8 cellular contexts compared by ENCODE assay signal in genomic region chr4:56958111-56958517, GRCh38. TPM values are rescaled to one million over a fixed set of nuclear protein-coding genes. Genes with fewer than 3 reads are reported as not detected.
DNase-seq lines count a peak whose midpoint lies in the region; TF ChIP-seq lines count a peak whose summit lies in the region.

No MANE protein-coding gene starts in this region.

- H3K9me3 ChIP-seq in SJSA1 (replicated peaks) (no peaks in the 10 kb centered on the region), prostate gland (no peaks in the 10 kb centered on the region)
- no peaks in the 10 kb centered on the region for H3K9me3 ChIP-seq in CD8-positive, alpha-beta memory T cell (ENCODE audit: low read length)

- no peak overlapping the region for H3K27ac ChIP-seq in SJSA1
- peak overlapping the region in 1 of 2 donors; percentile 56 for H3K27ac ChIP-seq in prostate gland
- H3K27ac ChIP-seq in CD8-positive, alpha-beta memory T cell (ENCODE audit: low read depth, low read length) = no peak overlapping the region

- no peak for TF ChIP-seq POLR2A in prostate gland (IDR thresholded peaks at IDR 0.05)

- no peak overlapping the region for H3K4me3 Mint-ChIP-seq in CD8-positive, alpha-beta memory T cell

- DNase-seq in Kasumi-1 (lab: John Stamatoyannopoulos, UW) = peak; percentile 96 to 97
- DNase-seq in SJSA1 (ENCODE audit: low read depth in 1 of 2, low spot score in 2 of 2) = peak; percentile 37 to 71
- DNase-seq in glomerular visceral epithelial cell (ENCODE audit: extremely low spot score) = peak; percentile 71
- peak; percentile 72 for DNase-seq in prostate gland (ENCODE audit: low spot score)
- no peak for DNase-seq in GM19238 (ENCODE audit: insufficient read length, low spot score)
- no peak for DNase-seq in HT-29 (ENCODE audit: low spot score)
- no peak for DNase-seq in activated naive CD4-positive, alpha-beta T cell treated with anti-CD3 and anti-CD28 coated beads, Interleukin-2, amount 50 U/mL, for 16 hours
- no peak for DNase-seq in CD8-positive, alpha-beta memory T cell

- H3K4me1 ChIP-seq in SJSA1 (replicated peaks) (peaks cover 11% of the 10 kb centered on the region), prostate gland (replicated peaks) (no peaks in the 10 kb centered on the region)
- H3K4me1 ChIP-seq in CD8-positive, alpha-beta memory T cell (ENCODE audit: insufficient read depth, low read length) = no peaks in the 10 kb centered on the region

- peaks cover 0 to 13% (median 6%) of the 10 kb centered on the region in 3 donors for H3K36me3 Mint-ChIP-seq in CD8-positive, alpha-beta memory T cell

- 8% methylated on average over 7 of the region's 7 CpGs for WGBS in prostate gland

- TF ChIP-seq CTCF in prostate gland (IDR thresholded peaks at IDR 0.05) = no peak

- no peaks in the 10 kb centered on the region for H3K9me3 Mint-ChIP-seq in CD8-positive, alpha-beta memory T cell

- no peaks in the 10 kb centered on the region for H3K4me1 Mint-ChIP-seq in CD8-positive, alpha-beta memory T cell

- POLR2A ChIA-PET in CD8-positive, alpha-beta memory T cell (lab: Charles Lee) = interaction anchor here (0.5 kb wide), 1 partner anchor 22 kb away, joined by 6 read pairs; no protein-coding TSS in a partner anchor

- peak overlapping the region in 1 of 8 donors; percentile 47 for H3K27ac Mint-ChIP-seq in CD8-positive, alpha-beta memory T cell

- H3K27me3 ChIP-seq in SJSA1 (replicated peaks) (no peaks in the 10 kb centered on the region), prostate gland (replicated peaks; ENCODE audit: insufficient read depth) (no peaks in the 10 kb centered on the region)
- no peaks in the 10 kb centered on the region for H3K27me3 ChIP-seq in CD8-positive, alpha-beta memory T cell (ENCODE audit: insufficient read depth, low read length, poor library complexity, severe bottlenecking)

- no peak overlapping the region for H3K4me3 ChIP-seq in SJSA1
- H3K4me3 ChIP-seq in prostate gland = no peak overlapping the region
- no peak overlapping the region for H3K4me3 ChIP-seq in CD8-positive, alpha-beta memory T cell (ENCODE audit: low read length)

- CTCF ChIA-PET in CD8-positive, alpha-beta memory T cell (lab: Charles Lee) = no interaction called here

- H3K36me3 ChIP-seq in SJSA1 (peaks cover 12% of the 10 kb centered on the region), prostate gland (no peaks in the 10 kb centered on the region)
- H3K36me3 ChIP-seq in CD8-positive, alpha-beta memory T cell (ENCODE audit: insufficient read depth, low read length) = peaks cover 8% of the 10 kb centered on the region

- no peaks in the 10 kb centered on the region for H3K27me3 Mint-ChIP-seq in CD8-positive, alpha-beta memory T cell

- intact Hi-C loops in prostate gland (cut with DNase I) = no loop called here

RNA-seq across cellular contexts. Expression of gene NOA1, which starts 19.3 kb away (rescaled TPM):
- 11.6 and 13.1 TPM in 2 replicates for total RNA-seq in SJSA1 (2014; rRNA removed; shearing (Covaris generic))
- 10 to 100 TPM; 29.2 to 31.9 TPM for total RNA-seq in prostate gland
- 43.4 and 58.0 TPM in 2 replicates for total RNA-seq in HT-29 (2014; rRNA removed; shearing (Covaris generic))
- total RNA-seq in CD8-positive, alpha-beta memory T cell = 10 to 100 TPM; 22.0 TPM
- polyA plus RNA-seq in CD8-positive, alpha-beta memory T cell = 20.7 TPM

RNA-seq across cellular contexts. Expression of gene POLR2B, which starts 20.6 kb away (rescaled TPM):
- total RNA-seq in SJSA1 (2014; rRNA removed; shearing (Covaris generic)) = 173 and 187 TPM in 2 replicates
- 10 to 100 TPM; 74.0 to 76.1 TPM for total RNA-seq in prostate gland
- total RNA-seq in HT-29 (2014; rRNA removed; shearing (Covaris generic)) = 62.6 and 71.0 TPM in 2 replicates
- total RNA-seq in CD8-positive, alpha-beta memory T cell = 100 to 1,000 TPM; 122 to 129 TPM
- polyA plus RNA-seq in CD8-positive, alpha-beta memory T cell = 61.0 TPM

RNA-seq across cellular contexts. Expression of gene REST, which starts 50.4 kb away (rescaled TPM):
- total RNA-seq in SJSA1 (2014; rRNA removed; shearing (Covaris generic)) = 28.9 and 41.8 TPM in 2 replicates
- total RNA-seq in prostate gland = 10 to 100 TPM; 38.0 to 50.8 TPM
- total RNA-seq in HT-29 (2014; rRNA removed; shearing (Covaris generic)) = 22.0 and 22.4 TPM in 2 replicates
- 10 to 100 TPM; 45.2 to 46.6 TPM for total RNA-seq in CD8-positive, alpha-beta memory T cell
- polyA plus RNA-seq in CD8-positive, alpha-beta memory T cell = 177 TPM

Comparison
In these comparisons a context has a peak if more than half of its experiments do, and no peak if none do; other contexts are left out.
1. DNase-seq: peak in Kasumi-1 (2 of 2), SJSA1 (2 of 2), glomerular visceral epithelial cell (single experiment) and prostate gland (single experiment); none in GM19238 (single experiment), HT-29 (single experiment), activated naive CD4-positive, alpha-beta T cell treated with anti-CD3 and anti-CD28 coated beads, Interleukin-2, amount 50 U/mL, for 16 hours (single experiment) and CD8-positive, alpha-beta memory T cell (0 of 5).